23 cellular contexts compared by ENCODE assay signal in genomic region chr14:102150083-102150482, GRCh38. TPM values are rescaled to one million over a fixed set of nuclear protein-coding genes. Genes with fewer than 3 reads are reported as not detected.
DNase-seq lines count a peak whose midpoint lies in the region; ATAC-seq, FAIRE-seq and TF ChIP-seq lines count a peak whose summit lies in the region.
"Had no signal": no experiment of that assay in that cellular context is flagged by ENCODE, and none has a peak within 500 bp of the region (broad histone marks: within the 10 kb centered on the region; RNA-seq: fewer than 3 reads in every experiment).

No MANE protein-coding gene starts in this region.

- H3K79me2 ChIP-seq in HepG2 (ENCODE audit: insufficient read depth, low read length): peaks cover 81% of the 10 kb centered on the region

- H3K4me1 ChIP-seq in cardiac muscle cell (ENCODE audit: low read depth) (peaks cover 28% of the 10 kb centered on the region), right atrium auricular region (peaks cover 0 to 26% of the 10 kb centered on the region in 2 donors), HepG2 (ENCODE audit: insufficient read depth, low read length) (peaks cover 62% of the 10 kb centered on the region), right lobe of liver (peaks cover 0 to 17% (median 6%) of the 10 kb centered on the region in 4 donors)

- no peaks in the 10 kb centered on the region for H3K36me3 ChIP-seq in cardiac muscle cell
- peaks cover 11% of the 10 kb centered on the region for H3K36me3 ChIP-seq in right atrium auricular region
- H3K36me3 ChIP-seq in HepG2 (replicated peaks in 1 of 2; ENCODE audit: control insufficient read depth in 1 of 2, insufficient read depth in 2 of 2, low read length in 2 of 2): peaks cover 4 to 13% of the 10 kb centered on the region in 2 experiments; a peak in 1 of 5 replicates
- no peaks in the 10 kb centered on the region for H3K36me3 ChIP-seq in right lobe of liver

- H3K27ac ChIP-seq in cardiac muscle cell (peak overlapping the region; percentile 71), right atrium auricular region (peak overlapping the region in 1 of 2 donors; percentile 75), HepG2 (ENCODE audit: extremely low read length, insufficient read depth, low read length) (no peak overlapping the region), right lobe of liver (no peak overlapping the region)
- H3K27ac ChIP-seq: 22Rv1; A549; BLaER1 treated with 17β-estradiol and CSF1 and Interleukin-3, amounts not matched to agents 10 nM and 100 nM; C4-2B had no signal

- ATAC-seq in HepG2: no peak
- ATAC-seq in right lobe of liver: no peak
- ATAC-seq: A549; CD8-positive, alpha-beta T cell; GM12878 had no signal

- no peak overlapping the region for H3K9ac ChIP-seq in HepG2 (ENCODE audit: insufficient read depth, low read depth, low read length)
- H3K9ac ChIP-seq: BLaER1 treated with 17β-estradiol and CSF1 and Interleukin-3, amounts not matched to agents 10 nM and 100 nM had no signal

- POLR2A ChIA-PET in HepG2 (lab: Yijun Ruan, JAX): no interaction called here

- 92% methylated on average over 7 of the region's 7 CpGs for WGBS in HepG2 (ENCODE audit: low lambda C conversion rate)
- 91% methylated on average over 5 of the region's 7 CpGs for WGBS in right lobe of liver (ENCODE audit: insufficient coverage, low coverage, low lambda C conversion rate, missing lambda C conversion rate)

- in situ Hi-C loops in HepG2 (cut with HindIII; ENCODE audit: extremely low pct_ligation_motif_present, low pct_unique_long_range_greater_than_20kb): no loop called here

- no peaks in the 10 kb centered on the region for H3K27me3 ChIP-seq in cardiac muscle cell
- H3K27me3 ChIP-seq in right atrium auricular region: no peaks in the 10 kb centered on the region
- H3K27me3 ChIP-seq in HepG2 (ENCODE audit: control insufficient read depth in 1 of 2, insufficient read depth in 2 of 2, low read length in 2 of 2): no peaks in the 10 kb centered on the region
- no peaks in the 10 kb centered on the region for H3K27me3 ChIP-seq in right lobe of liver
- H3K27me3 ChIP-seq: BLaER1 treated with 17β-estradiol and CSF1 and Interleukin-3, amounts not matched to agents 10 nM and 100 nM had no signal

- peaks cover 27% of the 10 kb centered on the region for H4K20me1 ChIP-seq in HepG2 (ENCODE audit: insufficient read depth, low read length)

- no peak overlapping the region for H2AFZ ChIP-seq in HepG2 (ENCODE audit: low read length)

- intact Hi-C loops in HepG2 (cut with micrococcal nuclease; ENCODE audit: unreplicated experiment): loop anchor here (2.0 kb wide), 1 partner anchor 35 kb away; no protein-coding TSS in a partner anchor
- intact Hi-C loops in right lobe of liver (cut with DNase I): no loop called here

- H3K4me3 ChIP-seq in cardiac muscle cell (no peak overlapping the region), right atrium auricular region (no peak overlapping the region), HepG2 (replicated peaks in 1 of 3; ENCODE audit: insufficient read depth in 1 of 3, low read depth in 2 of 3, low read length in 3 of 3) (no peak overlapping the region), right lobe of liver (no peak overlapping the region)
- H3K4me3 ChIP-seq: A549; BLaER1 treated with 17β-estradiol and CSF1 and Interleukin-3, amounts not matched to agents 10 nM and 100 nM; GM12878 had no signal

- TF ChIP-seq POLR2A in HepG2 (IDR thresholded peaks at IDR 0.05; ENCODE audit: insufficient read depth in 1 of 2, low read depth in 2 of 2, low read length in 2 of 2) (no peak), right lobe of liver (IDR thresholded peaks at IDR 0.05) (no peak)

- no peak for FAIRE-seq in HepG2 (lab: Jason Lieb, UNC)
- FAIRE-seq: A549, GM12878, GM12892, GM18507 had no signal

- CTCF ChIA-PET in HepG2 (lab: Yijun Ruan, JAX; ENCODE audit: low intra/inter-chr PET ratio, low total read pairs): no interaction called here

- TF ChIP-seq EP300 in HepG2 (IDR thresholded peaks at IDR 0.05; ENCODE audit: low read depth in 2 of 2, low read length in 2 of 2) (no peak), HepG2 (CRISPR knock-in tag; IDR thresholded peaks at IDR 0.05; ENCODE audit: borderline replicate concordance) (no peak)

- no peak for TF ChIP-seq RAD21 in HepG2 (CRISPR knock-in tag; IDR thresholded peaks at IDR 0.05)

- BruUV-seq in HepG2 (replicated peaks; lab: Mats Ljungman, UMichigan): no TSS peak

- no peak overlapping the region for H3K4me2 ChIP-seq in HepG2 (ENCODE audit: low read depth, low read length)
- H3K4me2 ChIP-seq: A549; BLaER1 treated with 17β-estradiol and CSF1 and Interleukin-3, amounts not matched to agents 10 nM and 100 nM had no signal

- no peak for TF ChIP-seq CTCF in cardiac muscle cell (IDR thresholded peaks at IDR 0.05; ENCODE audit: low read depth, low read length)
- no peak for TF ChIP-seq CTCF in right atrium auricular region (IDR thresholded peaks at IDR 0.05)
- TF ChIP-seq CTCF in HepG2 (CRISPR knock-in tag; IDR thresholded peaks at IDR 0.05): no peak
- no peak for TF ChIP-seq CTCF in right lobe of liver (IDR thresholded peaks at IDR 0.05)

- DNase-seq in cardiac muscle cell (ENCODE audit: low read depth in 1 of 2, low spot score in 1 of 2): no peak
- DNase-seq in right atrium auricular region (ENCODE audit: low spot score): no peak
- no peak for DNase-seq in HepG2 (ENCODE audit: low spot score)
- no peak for DNase-seq in right lobe of liver
- no peak for DNase-seq in COLO668 (lab: John Stamatoyannopoulos, UW; ENCODE audit: unreplicated experiment)
- DNase-seq: AML-193; CD4-positive, alpha-beta T cell; CD8-positive, alpha-beta T cell; COR-L47; DMS 273 treated with DMSO at 0.1 percent for 48 hours; DMS153; DMS53; DMS79; DND-41; EL; GDM1 had no signal

- H3K9me3 ChIP-seq in cardiac muscle cell (ENCODE audit: low read depth): no peaks in the 10 kb centered on the region
- H3K9me3 ChIP-seq in right atrium auricular region: no peaks in the 10 kb centered on the region
- no peaks in the 10 kb centered on the region for H3K9me3 ChIP-seq in HepG2 (ENCODE audit: low read length)
- H3K9me3 ChIP-seq in right lobe of liver: no peaks in the 10 kb centered on the region
- H3K9me3 ChIP-seq: A549 had no signal

TF ChIP-seq in HepG2, 621 proteins besides CTCF, POLR2A, EP300 and RAD21:
- TF ChIP-seq DNMT3B (CRISPR knock-in tag; conservative IDR thresholded peaks at IDR 0.05): no peak
- TF ChIP-seq BHLHE40 (IDR thresholded peaks at IDR 0.05; ENCODE audit: low read length): no peak
- peak; percentile 63; the same call in 1 of the 2 replicates for TF ChIP-seq ZNF121 (CRISPR knock-in tag; IDR thresholded peaks at IDR 0.05)
- no peak for TF ChIP-seq POGZ (CRISPR knock-in tag; IDR thresholded peaks at IDR 0.05)
- no peak for TF ChIP-seq RBFOX2 (IDR thresholded peaks at IDR 0.05; ENCODE audit: low read depth, low read length)
- no peak for TF ChIP-seq FOXM1 (CRISPR knock-in tag; IDR thresholded peaks at IDR 0.05)

RNA-seq across cellular contexts. Expression of gene WDR20, which starts 10.4 kb away (rescaled TPM):
- total RNA-seq in cardiac muscle cell (20.5 and 24.0 TPM in 2 replicates), right atrium auricular region (10 to 100 TPM; 16.0 to 20.1 TPM), HepG2 (2016; rRNA removed; fragmentation: Illumina TruSeq; extraction: Trizol) (23.2 and 30.5 TPM in 2 replicates), right lobe of liver (10 to 100 TPM in 5 of 6 experiments, 1 to 10 TPM in 1; 6.3 to 14.7 (median 12.4) TPM)
- polyA plus RNA-seq in cardiac muscle cell (25.6 and 27.0 TPM in 2 replicates), HepG2 (2011; rRNA removed) (10.4 and 11.6 TPM in 2 replicates)
- 24.1 and 25.7 TPM in 2 replicates for total RNA-seq in HepG2 (2016; cell fraction: cytosol; rRNA removed; fragmentation: Illumina TruSeq; extraction: Trizol; ENCODE audit: low read depth)
- total RNA-seq in HepG2 (2016; cell fraction: insoluble cytoplasmic fraction; rRNA removed; fragmentation: Illumina TruSeq; extraction: Trizol): 25.8 and 28.7 TPM in 2 replicates
- 29.7 and 34.1 TPM in 2 replicates for total RNA-seq in HepG2 (2016; cell fraction: membrane; rRNA removed; fragmentation: Illumina TruSeq; extraction: Trizol)
- 22.4 and 24.2 TPM in 2 replicates for total RNA-seq in HepG2 (2016; cell fraction: nucleus; rRNA removed; fragmentation: Illumina TruSeq; extraction: Trizol)
- polyA plus RNA-seq in HepG2 (2011; cell fraction: cytosol; rRNA removed): 9.4 and 10.2 TPM in 2 replicates
- polyA plus RNA-seq in HepG2 (2011; cell fraction: nucleus; rRNA removed): 11.4 and 12.2 TPM in 2 replicates
- 10.7 and 12.8 TPM in 2 replicates for polyA plus RNA-seq in HepG2 (2012)
- 3.0 and 3.7 TPM in 2 replicates for polyA plus RNA-seq in HepG2 (2016; cell fraction: cytosol; fragmentation: Illumina TruSeq; extraction: Trizol; ENCODE audit: low read depth)
- 25.3 and 26.3 TPM in 2 replicates for polyA plus RNA-seq in HepG2 (2016; cell fraction: insoluble cytoplasmic fraction; fragmentation: Illumina TruSeq; extraction: Trizol; ENCODE audit: low read depth)
- 7.5 and 8.4 TPM in 2 replicates for polyA plus RNA-seq in HepG2 (2016; cell fraction: membrane; fragmentation: Illumina TruSeq; extraction: Trizol; ENCODE audit: low read depth)
- 25.1 and 26.7 TPM in 2 replicates for polyA plus RNA-seq in HepG2 (2016; cell fraction: nucleus; fragmentation: Illumina TruSeq; extraction: Trizol; ENCODE audit: insufficient read depth, low read depth)
- polyA minus RNA-seq in HepG2 (2011; rRNA and poly(A)+ RNA removed; ENCODE audit: low replicate concordance): 27.9 and 31.3 TPM in 2 replicates
- 14.9 and 18.5 TPM in 2 replicates for polyA minus RNA-seq in HepG2 (2011; cell fraction: cytosol; rRNA and poly(A)+ RNA removed)
- 27.6 and 29.8 TPM in 2 replicates for polyA minus RNA-seq in HepG2 (2011; cell fraction: nucleus; rRNA and poly(A)+ RNA removed)
